ENCODE assay signal across 20 cellular contexts in genomic region chr2:97676620-97677019, GRCh38. TPM values are rescaled to one million over a fixed set of nuclear protein-coding genes. Genes with fewer than 3 reads are reported as not detected.
DNase-seq lines count a peak whose midpoint lies in the region; ATAC-seq and TF ChIP-seq lines count a peak whose summit lies in the region.
"Had no signal": no experiment of that assay in that cellular context is flagged by ENCODE, and none has a peak within 500 bp of the region (broad histone marks: within the 10 kb centered on the region; RNA-seq: fewer than 3 reads in every experiment).

No MANE protein-coding gene starts in this region.

- DNase-seq in activated CD4-positive, alpha-beta memory T cell treated with anti-CD3 and anti-CD28 coated beads, Interleukin-2, amount 10 ng/mL, durations not matched to agents 7 days and 5 days, result peak; percentile 12
- no peak for DNase-seq in activated CD4-positive, alpha-beta memory T cell treated with anti-CD3 and anti-CD28 coated beads for 36 hours
- DNase-seq in NCI-H69 (lab: John Stamatoyannopoulos, UW) (peak; percentile 52), DMS53 (lab: John Stamatoyannopoulos, UW) (no peak), upper lobe of right lung (no peak), left lung (no peak)
- no peak for DNase-seq in activated naive CD8-positive, alpha-beta T cell treated with anti-CD3 and anti-CD28 coated beads, Interleukin-2, amount 10 ng/mL, durations not matched to agents 7 days and 5 days
- DNase-seq in stimulated activated effector memory CD8-positive, alpha-beta T cell treated with anti-CD3 and anti-CD28 coated beads, Interleukin-12 subunit alpha, Interleukin-12 subunit beta, amount 100 ng/mL, for 72 hours (ENCODE audit: low spot score in 2 of 2), result no peak
- DNase-seq: Calu3, DND-41, NCI-H1048, NCI-H1417, NCI-H1694 treated with DMSO at 0.1 percent for 48 hours, NCI-H446, NCI-H524 treated with DMSO at 0.1 percent for 48 hours, NCI-H82, Right ventricle myocardium superior, RPMI8226 had no signal

- no peak overlapping the region for H3K27ac Mint-ChIP-seq in activated CD4-positive, alpha-beta memory T cell treated with anti-CD3 and anti-CD28 coated beads, Interleukin-2, amount 10 ng/mL, durations not matched to agents 7 days and 5 days
- H3K27ac Mint-ChIP-seq in activated CD4-positive, alpha-beta memory T cell treated with anti-CD3 and anti-CD28 coated beads for 36 hours, result no peak overlapping the region
- H3K27ac Mint-ChIP-seq in activated naive CD8-positive, alpha-beta T cell treated with anti-CD3 and anti-CD28 coated beads, Interleukin-2, amount 10 ng/mL, durations not matched to agents 7 days and 5 days, result no peak overlapping the region
- peak overlapping the region; percentile 18 for H3K27ac Mint-ChIP-seq in stimulated activated effector memory CD8-positive, alpha-beta T cell treated with anti-CD3 and anti-CD28 coated beads, Interleukin-12 subunit alpha, Interleukin-12 subunit beta, amount 100 ng/mL, for 72 hours

- no peaks in the 10 kb centered on the region for H3K36me3 Mint-ChIP-seq in activated CD4-positive, alpha-beta memory T cell treated with anti-CD3 and anti-CD28 coated beads, Interleukin-2, amount 10 ng/mL, durations not matched to agents 7 days and 5 days (ENCODE audit: low read depth)
- no peaks in the 10 kb centered on the region for H3K36me3 Mint-ChIP-seq in activated CD4-positive, alpha-beta memory T cell treated with anti-CD3 and anti-CD28 coated beads for 36 hours
- no peaks in the 10 kb centered on the region for H3K36me3 Mint-ChIP-seq in activated naive CD8-positive, alpha-beta T cell treated with anti-CD3 and anti-CD28 coated beads, Interleukin-2, amount 10 ng/mL, durations not matched to agents 7 days and 5 days
- H3K36me3 Mint-ChIP-seq in stimulated activated effector memory CD8-positive, alpha-beta T cell treated with anti-CD3 and anti-CD28 coated beads, Interleukin-12 subunit alpha, Interleukin-12 subunit beta, amount 100 ng/mL, for 72 hours, result no peaks in the 10 kb centered on the region

- POLR2A ChIA-PET in activated CD4-positive, alpha-beta memory T cell treated with anti-CD3 and anti-CD28 coated beads, Interleukin-2, amount 10 ng/mL, durations not matched to agents 7 days and 5 days (lab: Charles Lee), result interaction anchor here (1.0 to 1.8 kb wide), 2 partner anchors 13 to 20 kb away, joined by 3 to 7 read pairs; partner anchors contain the start of gene ACTR1B
- POLR2A ChIA-PET in activated CD4-positive, alpha-beta memory T cell treated with anti-CD3 and anti-CD28 coated beads for 36 hours (lab: Charles Lee), result interaction anchor here (0.7 to 2.8 kb wide), 2 partner anchors 12 to 14 kb away, joined by 3 to 11 read pairs; partner anchors contain the start of gene ACTR1B
- POLR2A ChIA-PET in activated naive CD8-positive, alpha-beta T cell treated with anti-CD3 and anti-CD28 coated beads, Interleukin-2, amount 10 ng/mL, durations not matched to agents 7 days and 5 days (lab: Charles Lee), result no interaction called here

- no peaks in the 10 kb centered on the region for H3K9me3 Mint-ChIP-seq in activated CD4-positive, alpha-beta memory T cell treated with anti-CD3 and anti-CD28 coated beads, Interleukin-2, amount 10 ng/mL, durations not matched to agents 7 days and 5 days
- no peaks in the 10 kb centered on the region for H3K9me3 Mint-ChIP-seq in activated CD4-positive, alpha-beta memory T cell treated with anti-CD3 and anti-CD28 coated beads for 36 hours
- H3K9me3 Mint-ChIP-seq in activated naive CD8-positive, alpha-beta T cell treated with anti-CD3 and anti-CD28 coated beads, Interleukin-2, amount 10 ng/mL, durations not matched to agents 7 days and 5 days, result no peaks in the 10 kb centered on the region
- no peaks in the 10 kb centered on the region for H3K9me3 Mint-ChIP-seq in stimulated activated effector memory CD8-positive, alpha-beta T cell treated with anti-CD3 and anti-CD28 coated beads, Interleukin-12 subunit alpha, Interleukin-12 subunit beta, amount 100 ng/mL, for 72 hours

- CTCF ChIA-PET in activated CD4-positive, alpha-beta memory T cell treated with anti-CD3 and anti-CD28 coated beads, Interleukin-2, amount 10 ng/mL, durations not matched to agents 7 days and 5 days (lab: Charles Lee), result interaction anchor here (0.8 to 1.5 kb wide), 4 partner anchors 10 to 105 kb away, joined by 3 to 8 read pairs (median 6); no protein-coding TSS in a partner anchor
- CTCF ChIA-PET in activated CD4-positive, alpha-beta memory T cell treated with anti-CD3 and anti-CD28 coated beads for 36 hours (lab: Charles Lee), result interaction anchor here (1.0 to 2.8 kb wide), 3 partner anchors 12 to 23 kb away, joined by 3 to 19 read pairs (median 4); partner anchors contain the start of gene ACTR1B

- H3K27ac ChIP-seq in upper lobe of right lung, result no peak overlapping the region
- no peak overlapping the region for H3K27ac ChIP-seq in left lung
- H3K27ac ChIP-seq: SJSA1 had no signal

- ATAC-seq in activated naive CD8-positive, alpha-beta T cell treated with anti-CD3 and anti-CD28 coated beads, Interleukin-2, amount 10 ng/mL, durations not matched to agents 7 days and 5 days (ENCODE audit: low read depth), result peak; percentile 61
- ATAC-seq in stimulated activated effector memory CD8-positive, alpha-beta T cell treated with anti-CD3 and anti-CD28 coated beads, Interleukin-12 subunit alpha, Interleukin-12 subunit beta, amount 100 ng/mL, for 72 hours, result peak; percentile 50
- ATAC-seq in upper lobe of right lung, result no peak
- no peak for ATAC-seq in left lung

- no peaks in the 10 kb centered on the region for H3K36me3 ChIP-seq in upper lobe of right lung
- H3K36me3 ChIP-seq in left lung, result no peaks in the 10 kb centered on the region
- H3K36me3 ChIP-seq: SJSA1 had no signal

- H3K4me3 ChIP-seq in upper lobe of right lung (no peak overlapping the region), left lung (no peak overlapping the region)
- H3K4me3 ChIP-seq: SJSA1 had no signal

- H3K4me3 Mint-ChIP-seq in activated CD4-positive, alpha-beta memory T cell treated with anti-CD3 and anti-CD28 coated beads, Interleukin-2, amount 10 ng/mL, durations not matched to agents 7 days and 5 days, result no peak overlapping the region
- no peak overlapping the region for H3K4me3 Mint-ChIP-seq in activated CD4-positive, alpha-beta memory T cell treated with anti-CD3 and anti-CD28 coated beads for 36 hours
- H3K4me3 Mint-ChIP-seq in activated naive CD8-positive, alpha-beta T cell treated with anti-CD3 and anti-CD28 coated beads, Interleukin-2, amount 10 ng/mL, durations not matched to agents 7 days and 5 days, result no peak overlapping the region
- no peak overlapping the region for H3K4me3 Mint-ChIP-seq in stimulated activated effector memory CD8-positive, alpha-beta T cell treated with anti-CD3 and anti-CD28 coated beads, Interleukin-12 subunit alpha, Interleukin-12 subunit beta, amount 100 ng/mL, for 72 hours

- H3K27me3 ChIP-seq in upper lobe of right lung (no peaks in the 10 kb centered on the region), left lung (no peaks in the 10 kb centered on the region)
- H3K27me3 ChIP-seq: SJSA1 had no signal

- TF ChIP-seq CTCF in upper lobe of right lung (IDR thresholded peaks at IDR 0.05) (no peak), left lung (IDR thresholded peaks at IDR 0.05) (no peak)

- H3K4me1 ChIP-seq in upper lobe of right lung (no peaks in the 10 kb centered on the region), left lung (no peaks in the 10 kb centered on the region)
- H3K4me1 ChIP-seq: SJSA1 had no signal

- H3K9me3 ChIP-seq in upper lobe of right lung, result no peaks in the 10 kb centered on the region
- no peaks in the 10 kb centered on the region for H3K9me3 ChIP-seq in left lung
- H3K9me3 ChIP-seq: SJSA1 had no signal

- H3K27me3 Mint-ChIP-seq in activated CD4-positive, alpha-beta memory T cell treated with anti-CD3 and anti-CD28 coated beads, Interleukin-2, amount 10 ng/mL, durations not matched to agents 7 days and 5 days, result no peaks in the 10 kb centered on the region
- H3K27me3 Mint-ChIP-seq in activated CD4-positive, alpha-beta memory T cell treated with anti-CD3 and anti-CD28 coated beads for 36 hours, result no peaks in the 10 kb centered on the region
- peaks cover 8% of the 10 kb centered on the region for H3K27me3 Mint-ChIP-seq in activated naive CD8-positive, alpha-beta T cell treated with anti-CD3 and anti-CD28 coated beads, Interleukin-2, amount 10 ng/mL, durations not matched to agents 7 days and 5 days

- intact Hi-C loops in activated CD4-positive, alpha-beta memory T cell treated with anti-CD3 and anti-CD28 coated beads for 36 hours (cut with micrococcal nuclease), result no loop called here
- intact Hi-C loops in upper lobe of right lung (cut with DNase I) (no loop called here), left lung (cut with DNase I) (no loop called here)

- H3K4me1 Mint-ChIP-seq in activated CD4-positive, alpha-beta memory T cell treated with anti-CD3 and anti-CD28 coated beads, Interleukin-2, amount 10 ng/mL, durations not matched to agents 7 days and 5 days, result peaks cover 33% of the 10 kb centered on the region
- H3K4me1 Mint-ChIP-seq in activated CD4-positive, alpha-beta memory T cell treated with anti-CD3 and anti-CD28 coated beads for 36 hours (ENCODE audit: low read depth), result peaks cover 28% of the 10 kb centered on the region
- H3K4me1 Mint-ChIP-seq in activated naive CD8-positive, alpha-beta T cell treated with anti-CD3 and anti-CD28 coated beads, Interleukin-2, amount 10 ng/mL, durations not matched to agents 7 days and 5 days, result peaks cover 26% of the 10 kb centered on the region
- peaks cover 16% of the 10 kb centered on the region for H3K4me1 Mint-ChIP-seq in stimulated activated effector memory CD8-positive, alpha-beta T cell treated with anti-CD3 and anti-CD28 coated beads, Interleukin-12 subunit alpha, Interleukin-12 subunit beta, amount 100 ng/mL, for 72 hours

RNA-seq across cellular contexts. Expression of gene C2orf92, which starts 7.1 kb away (rescaled TPM):
- 10 to 100 TPM in 1 of 2 experiments, 1 to 10 TPM in 1; 9.8 to 12.4 TPM for total RNA-seq in activated CD4-positive, alpha-beta memory T cell treated with anti-CD3 and anti-CD28 coated beads, Interleukin-2, amount 10 ng/mL, durations not matched to agents 7 days and 5 days
- total RNA-seq in activated CD4-positive, alpha-beta memory T cell treated with anti-CD3 and anti-CD28 coated beads for 36 hours, result 1 to 10 TPM; 4.5 to 4.8 TPM
- 1 to 10 TPM; 6.9 to 8.8 TPM for total RNA-seq in activated naive CD8-positive, alpha-beta T cell treated with anti-CD3 and anti-CD28 coated beads, Interleukin-2, amount 10 ng/mL, durations not matched to agents 7 days and 5 days
- total RNA-seq in upper lobe of right lung (14.4 TPM), left lung (1 to 10 TPM; 7.6 to 8.9 TPM)

RNA-seq across cellular contexts. Expression of gene ACTR1B, which starts 12.8 kb away (rescaled TPM):
- total RNA-seq in activated CD4-positive, alpha-beta memory T cell treated with anti-CD3 and anti-CD28 coated beads, Interleukin-2, amount 10 ng/mL, durations not matched to agents 7 days and 5 days, result 10 to 100 TPM; 97.3 to 98.8 TPM
- total RNA-seq in activated CD4-positive, alpha-beta memory T cell treated with anti-CD3 and anti-CD28 coated beads for 36 hours, result 100 to 1,000 TPM; 113 to 114 TPM
- 10 to 100 TPM; 96.2 to 98.7 TPM for total RNA-seq in activated naive CD8-positive, alpha-beta T cell treated with anti-CD3 and anti-CD28 coated beads, Interleukin-2, amount 10 ng/mL, durations not matched to agents 7 days and 5 days
- 60.7 TPM for total RNA-seq in upper lobe of right lung
- 10 to 100 TPM; 58.0 to 67.2 TPM for total RNA-seq in left lung

RNA-seq across cellular contexts. Expression of gene COX5B, which starts 30.8 kb away (rescaled TPM):
- 100 to 1,000 TPM; 192 to 203 TPM for total RNA-seq in activated CD4-positive, alpha-beta memory T cell treated with anti-CD3 and anti-CD28 coated beads, Interleukin-2, amount 10 ng/mL, durations not matched to agents 7 days and 5 days
- total RNA-seq in activated CD4-positive, alpha-beta memory T cell treated with anti-CD3 and anti-CD28 coated beads for 36 hours, result 100 to 1,000 TPM; 215 to 217 TPM
- 100 to 1,000 TPM; 190 to 192 TPM for total RNA-seq in activated naive CD8-positive, alpha-beta T cell treated with anti-CD3 and anti-CD28 coated beads, Interleukin-2, amount 10 ng/mL, durations not matched to agents 7 days and 5 days
- total RNA-seq in upper lobe of right lung, result 155 TPM
- 100 to 1,000 TPM; 167 to 173 TPM for total RNA-seq in left lung

RNA-seq across cellular contexts. Expression of gene ZAP70, which starts 36.8 kb away (rescaled TPM):
- 100 to 1,000 TPM; 283 TPM for total RNA-seq in activated CD4-positive, alpha-beta memory T cell treated with anti-CD3 and anti-CD28 coated beads, Interleukin-2, amount 10 ng/mL, durations not matched to agents 7 days and 5 days
- 100 to 1,000 TPM; 160 to 166 TPM for total RNA-seq in activated CD4-positive, alpha-beta memory T cell treated with anti-CD3 and anti-CD28 coated beads for 36 hours
- total RNA-seq in activated naive CD8-positive, alpha-beta T cell treated with anti-CD3 and anti-CD28 coated beads, Interleukin-2, amount 10 ng/mL, durations not matched to agents 7 days and 5 days, result 100 to 1,000 TPM; 350 to 367 TPM
- 10.2 TPM for total RNA-seq in upper lobe of right lung
- total RNA-seq in left lung, result 1 to 10 TPM; 5.6 to 8.3 TPM
- total RNA-seq: A172, Calu3, SJSA1 had no signal

Comparison
In these comparisons a context has a peak if more than half of its experiments do, and no peak if none do; other contexts are left out.
1. DNase-seq: peak in activated CD4-positive, alpha-beta memory T cell treated with anti-CD3 and anti-CD28 coated beads, Interleukin-2, amount 10 ng/mL, durations not matched to agents 7 days and 5 days (single experiment) and NCI-H69 (single experiment); none in activated CD4-positive, alpha-beta memory T cell treated with anti-CD3 and anti-CD28 coated beads for 36 hours (single experiment), activated naive CD8-positive, alpha-beta T cell treated with anti-CD3 and anti-CD28 coated beads, Interleukin-2, amount 10 ng/mL, durations not matched to agents 7 days and 5 days (single experiment), stimulated activated effector memory CD8-positive, alpha-beta T cell treated with anti-CD3 and anti-CD28 coated beads, Interleukin-12 subunit alpha, Interleukin-12 subunit beta, amount 100 ng/mL, for 72 hours (0 of 2), DMS53 (single experiment), upper lobe of right lung (single experiment) and left lung (0 of 2).
2. ATAC-seq: peak in activated naive CD8-positive, alpha-beta T cell treated with anti-CD3 and anti-CD28 coated beads, Interleukin-2, amount 10 ng/mL, durations not matched to agents 7 days and 5 days (single experiment) and stimulated activated effector memory CD8-positive, alpha-beta T cell treated with anti-CD3 and anti-CD28 coated beads, Interleukin-12 subunit alpha, Interleukin-12 subunit beta, amount 100 ng/mL, for 72 hours (single experiment); none in upper lobe of right lung (single experiment) and left lung (single experiment).